8 cellular contexts compared by ENCODE assay signal in genomic region chr7:127584648-127585043, GRCh38. TPM values are rescaled to one million over a fixed set of nuclear protein-coding genes. Genes with fewer than 3 reads are reported as not detected.
A peak's percentile ranks its signal among the peaks of the same experiment; 100 is the strongest.
DNase-seq lines count a peak whose midpoint lies in the region; ATAC-seq and TF ChIP-seq lines count a peak whose summit lies in the region.

No MANE protein-coding gene starts in this region.

- POLR2A ChIA-PET in naive thymus-derived CD4-positive, alpha-beta T cell (lab: Charles Lee): interaction anchor here (0.9 to 5.9 kb wide), 4 partner anchors 67 to 192 kb away, joined by 3 to 40 read pairs (median 12); partner anchors contain the start of genes SND1 and ZNF800

- ATAC-seq in naive thymus-derived CD4-positive, alpha-beta T cell: no peak
- ATAC-seq in GM19452 (IDR thresholded peaks at IDR 0.05; ENCODE audit: unreplicated experiment): no peak

- peak overlapping the region; percentile 68 for H3K27ac ChIP-seq in KOPT-K1 (ENCODE audit: low read depth, low read length, poor library complexity, severe bottlenecking)
- H3K27ac ChIP-seq in coronary artery: peak overlapping the region; percentile 76 to 93
- H3K27ac ChIP-seq in naive thymus-derived CD4-positive, alpha-beta T cell (ENCODE audit: low read depth, low read length): peak overlapping the region; percentile 88

- TF ChIP-seq CTCF in AG09309 (IDR thresholded peaks at IDR 0.05; ENCODE audit: control insufficient read depth, insufficient read depth, low read depth, low read length, missing control alignments): no peak
- TF ChIP-seq CTCF in coronary artery (IDR thresholded peaks at IDR 0.05): no peak

- H3K4me1 Mint-ChIP-seq in naive thymus-derived CD4-positive, alpha-beta T cell: peaks cover 50 to 90% (median 80%) of the 10 kb centered on the region in 7 donors

- H3K27me3 Mint-ChIP-seq in naive thymus-derived CD4-positive, alpha-beta T cell: no peaks in the 10 kb centered on the region

- peak overlapping the region; percentile 86 to 98 (median 92) for H3K4me3 Mint-ChIP-seq in naive thymus-derived CD4-positive, alpha-beta T cell

- CTCF ChIA-PET in naive thymus-derived CD4-positive, alpha-beta T cell (lab: Charles Lee): no interaction called here

- peak overlapping the region; percentile 77 to 97 (median 94) for H3K27ac Mint-ChIP-seq in naive thymus-derived CD4-positive, alpha-beta T cell

- H3K36me3 Mint-ChIP-seq in naive thymus-derived CD4-positive, alpha-beta T cell: peaks cover 8 to 38% (median 10%) of the 10 kb centered on the region in 5 donors

- H3K27me3 ChIP-seq in naive thymus-derived CD4-positive, alpha-beta T cell (ENCODE audit: control insufficient read depth in 2 of 2, insufficient read depth in 2 of 2, low read length in 2 of 2): no peaks in the 10 kb centered on the region

- H3K4me3 ChIP-seq in AG09309 (ENCODE audit: control insufficient read depth, low read depth, low read length): peak overlapping the region; percentile 86
- peak overlapping the region; percentile 93 for H3K4me3 ChIP-seq in coronary artery
- peak overlapping the region; percentile 87 for H3K4me3 ChIP-seq in naive thymus-derived CD4-positive, alpha-beta T cell (ENCODE audit: low read length)

- DNase-seq in AG09309 (ENCODE audit: low read depth) (no peak), coronary artery (ENCODE audit: low spot score) (no peak), DMS79 treated with DMSO at 0.1 percent for 48 hours (lab: John Stamatoyannopoulos, UW) (no peak)
- DNase-seq in naive thymus-derived CD4-positive, alpha-beta T cell: no peak
- no peak for DNase-seq in stimulated activated CD4-positive, alpha-beta T cell treated with anti-CD3 and anti-CD28 coated beads, Interleukin-4, amount 100 ng/mL, for 4 hours
- no peak for DNase-seq in activated effector memory CD4-positive, alpha-beta T cell treated with anti-CD3 and anti-CD28 coated beads, Interleukin-2, amount 50 U/mL, for 16 hours

- intact Hi-C loops in naive thymus-derived CD4-positive, alpha-beta T cell (cut with micrococcal nuclease): loop anchor here (1.0 to 10.0 kb wide), 11 partner anchors 172 to 1638 kb away; partner anchors contain the start of genes HILPDA (in 2 of the 2), RBM28 (in 2 of the 2), ATP6V1F (in 1 of the 2) and IMPDH1 (in 1 of the 2)

- peaks cover 45 to 55% of the 10 kb centered on the region in 2 donors for H3K4me1 ChIP-seq in naive thymus-derived CD4-positive, alpha-beta T cell (ENCODE audit: control insufficient read depth in 2 of 2, insufficient read depth in 2 of 2, low read length in 2 of 2)

- H3K36me3 ChIP-seq in KOPT-K1 (ENCODE audit: insufficient read depth, low read length): peaks cover 44% of the 10 kb centered on the region
- peaks cover 0 to 29% (median 6%) of the 10 kb centered on the region in 3 experiments for H3K36me3 ChIP-seq in naive thymus-derived CD4-positive, alpha-beta T cell (ENCODE audit: control insufficient read depth in 2 of 3, insufficient read depth in 3 of 3, low read length in 3 of 3)

- peaks cover 0 to 2% (median 0%) of the 10 kb centered on the region in 11 donors for H3K9me3 Mint-ChIP-seq in naive thymus-derived CD4-positive, alpha-beta T cell

- no peaks in the 10 kb centered on the region for H3K9me3 ChIP-seq in KOPT-K1 (ENCODE audit: insufficient read depth, low read length, poor library complexity, severe bottlenecking)
- H3K9me3 ChIP-seq in naive thymus-derived CD4-positive, alpha-beta T cell (ENCODE audit: control insufficient read depth in 2 of 3, low read length in 3 of 3): no peaks in the 10 kb centered on the region

RNA-seq across cellular contexts. Expression of gene GCC1, which starts 0.8 kb away (rescaled TPM):
- 10 to 100 TPM; 19.6 to 31.3 (median 23.7) TPM for total RNA-seq in naive thymus-derived CD4-positive, alpha-beta T cell
- polyA plus RNA-seq in naive thymus-derived CD4-positive, alpha-beta T cell: 10 to 100 TPM in 1 of 2 donors, 1 to 10 TPM in 1; 9.3 to 21.1 TPM

RNA-seq across cellular contexts. Expression of gene ARF5, which starts 3.6 kb away (rescaled TPM):
- total RNA-seq in naive thymus-derived CD4-positive, alpha-beta T cell: 100 to 1,000 TPM in 2 of 5 experiments, 10 to 100 TPM in 3; 74.6 to 113 (median 78.8) TPM
- 100 to 1,000 TPM; 144 to 158 TPM for polyA plus RNA-seq in naive thymus-derived CD4-positive, alpha-beta T cell

RNA-seq across cellular contexts. Expression of gene FSCN3, which starts 8.9 kb away (rescaled TPM):
- total RNA-seq in naive thymus-derived CD4-positive, alpha-beta T cell: 1 to 10 TPM; 1.4 to 6.1 (median 5.0) TPM
- under 1 TPM; 0.37 to 0.47 TPM for polyA plus RNA-seq in naive thymus-derived CD4-positive, alpha-beta T cell

RNA-seq across cellular contexts. Expression of gene PAX4, which starts 33.3 kb away (rescaled TPM):
- not detected for total RNA-seq in naive thymus-derived CD4-positive, alpha-beta T cell
- not detected for polyA plus RNA-seq in naive thymus-derived CD4-positive, alpha-beta T cell
